33 cellular contexts compared by ENCODE assay signal in genomic region chr7:25056368-25056767, GRCh38.
DNase-seq lines count a peak whose midpoint lies in the region; ATAC-seq, FAIRE-seq and TF ChIP-seq lines count a peak whose summit lies in the region.
"Had no signal": no experiment of that assay in that cellular context is flagged by ENCODE, and none has a peak within 500 bp of the region (broad histone marks: within the 10 kb centered on the region; RNA-seq: fewer than 3 reads in every experiment).

No MANE protein-coding gene starts in this region.

- H3K4ac ChIP-seq in H1 (replicated peaks; ENCODE audit: insufficient read length, low read depth, low read length), result no peak overlapping the region

- no peak overlapping the region for H3K23ac ChIP-seq in H1 (ENCODE audit: insufficient read length)

- 21% methylated on average over 4 of the region's 4 CpGs for WGBS in K562 (ENCODE audit: insufficient coverage, low coverage, missing lambda C conversion rate)
- WGBS in H1 (ENCODE audit: extremely low coverage in 1 of 2, insufficient coverage in 1 of 2, insufficient read length in 1 of 2, insufficient replicate concordance in 2 of 2, low coverage in 1 of 2, low lambda C conversion rate in 2 of 2, missing lambda C conversion rate in 1 of 2), 2 experiments, result 91% methylated on average over 4 of the region's 4 CpGs; no CpG with 5 or more reads in 1 of the 2 experiments

- H4K8ac ChIP-seq in H1 (ENCODE audit: extremely low read depth, insufficient read depth, low read length), result no peak overlapping the region

- intact Hi-C loops in K562 (cut with micrococcal nuclease), result no loop called here

- H4K5ac ChIP-seq in H1 (ENCODE audit: insufficient read length, low read depth, low read length), result no peak overlapping the region

- H3K9ac ChIP-seq in K562 (ENCODE audit: insufficient read depth in 1 of 2, low read depth in 2 of 2, low read length in 2 of 2) (no peak overlapping the region), H1 (replicated peaks in 1 of 4; ENCODE audit: extremely low read depth in 1 of 4, low read depth in 3 of 4, low read length in 3 of 4) (no peak overlapping the region)
- H3K9ac ChIP-seq: BLaER1; BLaER1 treated with 17β-estradiol and CSF1 and Interleukin-3, amounts not matched to agents 10 nM and 100 nM had no signal

- CTCF ChIA-PET in HEK293 (lab: Yijun Ruan, JAX) (interaction anchor here (0.6 kb wide), 1 partner anchor 76 kb away, joined by 3 read pairs; no protein-coding TSS in a partner anchor), K562 (lab: Yijun Ruan, JAX; ENCODE audit: low intra/inter-chr PET ratio) (no interaction called here), H1 (lab: Charles Lee; ENCODE audit: partially characterized antibody) (interaction anchor here (0.9 kb wide), 1 partner anchor 42 kb away, joined by 3 read pairs; no protein-coding TSS in a partner anchor)

- H3K9me3 ChIP-seq in HEK293 (ENCODE audit: control insufficient read depth, insufficient read depth, low read depth, low read length), result no peaks in the 10 kb centered on the region
- H3K9me3 ChIP-seq in K562 (replicated peaks; ENCODE audit: control insufficient read depth, insufficient read depth, low read depth, low read length), result no peaks in the 10 kb centered on the region
- peaks cover 0 to 3% of the 10 kb centered on the region in 2 experiments; a peak in 1 of 4 replicates for H3K9me3 ChIP-seq in H1 (ENCODE audit: insufficient read depth in 2 of 2, low read depth in 1 of 2, low read length in 1 of 2)
- H3K9me3 ChIP-seq: A549; BE2C; BLaER1; BLaER1 treated with 17β-estradiol and CSF1 and Interleukin-3, amounts not matched to agents 10 nM and 100 nM had no signal

- BruUV-seq in K562 (replicated peaks; lab: Mats Ljungman, UMichigan), result no TSS peak

- H3K23me2 ChIP-seq in H1 (ENCODE audit: low read depth, low read length), result no peaks in the 10 kb centered on the region

- no peaks in the 10 kb centered on the region for H4K20me1 ChIP-seq in K562 (replicated peaks; ENCODE audit: control insufficient read depth, insufficient read depth, low read length)
- H4K20me1 ChIP-seq in H1 (replicated peaks in 1 of 2; ENCODE audit: control insufficient read depth in 1 of 2, insufficient read depth in 2 of 2, low read length in 2 of 2), result no peaks in the 10 kb centered on the region
- H4K20me1 ChIP-seq: BLaER1; BLaER1 treated with 17β-estradiol and CSF1 and Interleukin-3, amounts not matched to agents 10 nM and 100 nM had no signal

- H3K27me3 ChIP-seq in K562 (ENCODE audit: control insufficient read depth in 2 of 2, insufficient read depth in 2 of 2, low read length in 2 of 2) (peaks cover 3 to 12% of the 10 kb centered on the region in 2 experiments; a peak in 4 of 5 replicates), H1 (replicated peaks in 1 of 4; ENCODE audit: control insufficient read depth in 3 of 4, extremely low read depth in 1 of 4, insufficient read depth in 3 of 4, low read length in 3 of 4) (no peaks in the 10 kb centered on the region; a peak in 1 of 7 replicates)
- H3K27me3 ChIP-seq: BE2C; BLaER1; BLaER1 treated with 17β-estradiol and CSF1 and Interleukin-3, amounts not matched to agents 10 nM and 100 nM had no signal

- POLR2A ChIA-PET in HEK293 (lab: Yijun Ruan, JAX) (no interaction called here), K562 (lab: Yijun Ruan, JAX) (no interaction called here), H1 (lab: Charles Lee; ENCODE audit: partially characterized antibody) (no interaction called here)

- H3K56ac ChIP-seq in H1 (replicated peaks; ENCODE audit: insufficient read length, low read depth, low read length), result no peak overlapping the region

- TF ChIP-seq POLR2A in K562 (conservative IDR thresholded peaks at IDR 0.05), result no peak
- TF ChIP-seq POLR2A in H1 (IDR thresholded peaks at IDR 0.05; ENCODE audit: control extremely low read depth in 1 of 2, low read depth in 2 of 2, low read length in 2 of 2), result no peak

- TF ChIP-seq RAD21 in K562 (CRISPR knock-in tag; conservative IDR thresholded peaks at IDR 0.05 in 1 of 2, IDR thresholded peaks at IDR 0.05 in 1 of 2), result no peak
- no peak for TF ChIP-seq RAD21 in H1 (IDR thresholded peaks at IDR 0.05 in 1 of 2, conservative IDR thresholded peaks at IDR 0.05 in 1 of 2; ENCODE audit: low read depth in 2 of 2, low read length in 2 of 2)

- no peak overlapping the region for H2BK120ac ChIP-seq in H1 (replicated peaks; ENCODE audit: low read depth, low read length)

- H4K91ac ChIP-seq in H1 (replicated peaks; ENCODE audit: insufficient read length, low read length), result no peak overlapping the region

- no peak overlapping the region for H3K4me2 ChIP-seq in K562 (ENCODE audit: insufficient read depth, low read length)
- no peak overlapping the region for H3K4me2 ChIP-seq in H1 (ENCODE audit: insufficient read depth in 1 of 2, low read depth in 2 of 2, low read length in 2 of 2)
- H3K4me2 ChIP-seq: A549; BLaER1; BLaER1 treated with 17β-estradiol and CSF1 and Interleukin-3, amounts not matched to agents 10 nM and 100 nM had no signal

- ATAC-seq in K562 (no peak), GM21360 (IDR thresholded peaks at IDR 0.05; ENCODE audit: unreplicated experiment) (no peak)
- ATAC-seq: A549; CD8-positive, alpha-beta T cell had no signal

- in situ Hi-C loops in K562 (cut with MboI), result no loop called here

- H3K79me1 ChIP-seq in H1 (ENCODE audit: low read depth, low read length), result no peaks in the 10 kb centered on the region

- no peak overlapping the region for H2AK5ac ChIP-seq in H1 (ENCODE audit: low read depth, low read length)

- H3K9me1 ChIP-seq in K562 (ENCODE audit: control insufficient read depth, insufficient read depth, low read length), result no peaks in the 10 kb centered on the region

- no peak overlapping the region for H3K14ac ChIP-seq in H1 (ENCODE audit: insufficient read length)

- no peak overlapping the region for H2BK20ac ChIP-seq in H1 (ENCODE audit: low read length)

- H3K27ac ChIP-seq in HEK293 (ENCODE audit: extremely low read depth, low read depth, low read length), result no peak overlapping the region
- H3K27ac ChIP-seq in K562 (ENCODE audit: extremely low read depth, low read depth, low read length), result no peak overlapping the region
- H3K27ac ChIP-seq in H1 (ENCODE audit: low read depth, low read length), result no peak overlapping the region
- H3K27ac ChIP-seq: 22Rv1; A549; BLaER1; BLaER1 treated with 17β-estradiol and CSF1 and Interleukin-3, amounts not matched to agents 10 nM and 100 nM; C4-2B had no signal

- TF ChIP-seq EP300 in K562 (IDR thresholded peaks at IDR 0.05; ENCODE audit: low read length) (no peak), H1 (IDR thresholded peaks at IDR 0.05; ENCODE audit: borderline replicate concordance in 1 of 2, low read depth in 2 of 2, low read length in 2 of 2) (no peak)

- H3K4me3 ChIP-seq in HEK293 (ENCODE audit: low read depth, low read length) (no peak overlapping the region), K562 (no peak overlapping the region), H1 (ENCODE audit: extremely low read depth in 1 of 4, insufficient read depth in 2 of 4, low read depth in 3 of 4, low read length in 4 of 4) (no peak overlapping the region)
- H3K4me3 ChIP-seq: A549; BLaER1; BLaER1 treated with 17β-estradiol and CSF1 and Interleukin-3, amounts not matched to agents 10 nM and 100 nM had no signal

- no peak overlapping the region for H3K18ac ChIP-seq in H1 (ENCODE audit: extremely low read depth, low read length)

- peak; percentile 35 for FAIRE-seq in K562 (lab: Jason Lieb, UNC)
- FAIRE-seq in H1 (lab: Jason Lieb, UNC), result no peak
- FAIRE-seq: A204.1, A549, D721Med had no signal

- no peak overlapping the region for H2AFZ ChIP-seq in K562 (ENCODE audit: low read depth, low read length)
- no peak overlapping the region for H2AFZ ChIP-seq in H1 (ENCODE audit: low read length)

- DNase-seq in K562 (ENCODE audit: extremely low read depth in 1 of 4, low spot score in 3 of 4), result no peak
- no peak for DNase-seq in H1 (ENCODE audit: low read depth in 1 of 2, low spot score in 2 of 2)
- DNase-seq in T-helper 1 cell, result no peak
- no peak for DNase-seq in cerebellar cortex (ENCODE audit: low spot score)
- DNase-seq: 8988T; ACHN; AML-193; BE2C; C1 segment of cervical spinal cord; Caco-2; Calu3; CD4-positive, alpha-beta memory T cell; CD4-positive, alpha-beta T cell; CD4-positive, CD25-positive, alpha-beta regulatory T cell; CD8-positive, alpha-beta memory T cell; CD8-positive, alpha-beta T cell; COR-L47; DMS 273 treated with DMSO at 0.1 percent for 48 hours; DMS153; DMS53; DMS79; DMS79 treated with DMSO at 0.1 percent for 48 hours; DND-41; EL had no signal

- H3K36me3 ChIP-seq in HEK293 (ENCODE audit: control insufficient read depth in 2 of 2, insufficient read depth in 1 of 2, low read length in 2 of 2) (no peaks in the 10 kb centered on the region), K562 (ENCODE audit: control insufficient read depth, insufficient read depth, low read length) (no peaks in the 10 kb centered on the region), H1 (ENCODE audit: control insufficient read depth in 2 of 4, insufficient read depth in 4 of 4, low read length in 3 of 4) (no peaks in the 10 kb centered on the region)
- H3K36me3 ChIP-seq: BE2C; BLaER1; BLaER1 treated with 17β-estradiol and CSF1 and Interleukin-3, amounts not matched to agents 10 nM and 100 nM had no signal

- no peak overlapping the region for H2BK5ac ChIP-seq in H1 (ENCODE audit: low read depth, low read length)

- no peak overlapping the region for H2BK15ac ChIP-seq in H1 (ENCODE audit: low read length)

- H2BK12ac ChIP-seq in H1 (ENCODE audit: low read depth, low read length), result no peak overlapping the region

- TF ChIP-seq CTCF in HEK293 (tag by site-specific recombination; IDR thresholded peaks at IDR 0.05) (no peak), K562 (IDR thresholded peaks at IDR 0.05 in 2 of 3, conservative IDR thresholded peaks at IDR 0.05 in 1 of 3; ENCODE audit: insufficient read depth in 2 of 3, low read depth in 1 of 3, low read length in 3 of 3) (no peak), H1 (IDR thresholded peaks at IDR 0.05; ENCODE audit: control extremely low read depth in 1 of 3, insufficient read depth in 1 of 3, low read depth in 1 of 3, low read length in 3 of 3) (no peak)

- H3K4me1 ChIP-seq in HEK293 (ENCODE audit: control insufficient read depth, insufficient read depth, low read length) (no peaks in the 10 kb centered on the region), K562 (replicated peaks in 1 of 2; ENCODE audit: control insufficient read depth in 2 of 2, insufficient read depth in 2 of 2, low read length in 2 of 2) (peaks cover 0 to 3% of the 10 kb centered on the region in 2 experiments; a peak in 2 of 5 replicates), H1 (replicated peaks in 1 of 4; ENCODE audit: control insufficient read depth in 3 of 4, insufficient read depth in 4 of 4, low read length in 3 of 4) (peaks cover 0 to 8% (median 3%) of the 10 kb centered on the region in 4 experiments; a peak in 2 of 7 replicates)
- H3K4me1 ChIP-seq: A549; BE2C; BLaER1; BLaER1 treated with 17β-estradiol and CSF1 and Interleukin-3, amounts not matched to agents 10 nM and 100 nM; Caco-2 had no signal

- no peaks in the 10 kb centered on the region for H3K79me2 ChIP-seq in K562 (ENCODE audit: control insufficient read depth, insufficient read depth, low read length)
- no peaks in the 10 kb centered on the region for H3K79me2 ChIP-seq in H1 (ENCODE audit: control insufficient read depth in 1 of 2, insufficient read depth in 2 of 2, low read length in 2 of 2)

TF ChIP-seq in K562, 482 proteins besides CTCF, POLR2A, EP300 and RAD21 (continues in another document):
- peak; percentile 78 for TF ChIP-seq RBM25 (IDR thresholded peaks at IDR 0.05; ENCODE audit: low read depth, low read length, severe bottlenecking)

Comparison
In these comparisons a context has a peak if more than half of its experiments do, and no peak if none do; other contexts are left out.
1. Of the 44 proteins assayed by ChIP-seq in both K562 and HEK293: peak only in K562: none; only in HEK293: none; in both: ZNF146; in neither: 43.